23 cellular contexts compared by ENCODE assay signal in genomic region chr7:33201821-33202220, GRCh38.
"Had no signal": no experiment of that assay in that cellular context is flagged by ENCODE, and none has a peak within 500 bp of the region (broad histone marks: within the 10 kb centered on the region; RNA-seq: fewer than 3 reads in every experiment).

No MANE protein-coding gene starts in this region.

- H3K27me3 ChIP-seq: heart right ventricle, transverse colon had no signal

- H3K9ac ChIP-seq: parathyroid adenoma had no signal

- DNase-seq: effector CD4-positive, alpha-beta T cell; endodermal cell; erythroblast; heart right ventricle; hypothalamus; kidney glomerular epithelial cell; occipital lobe; psoas muscle; stimulated activated CD4-positive, alpha-beta T cell treated with anti-CD3 and anti-CD28 coated beads, Interleukin-2, amount 100 ng/mL, for 24 hours; stimulated activated CD4-positive, alpha-beta T cell treated with anti-CD3 and anti-CD28 coated beads, Interleukin-4, amount 100 ng/mL, for 4 hours; stimulated activated naive B cell treated with anti-CD40 and anti-IgM and Interleukin-4, amounts not matched to agents 10 μg/mL and 1 μg/mL and 100 μg/mL, for 72 hours; stimulated activated naive CD8-positive, alpha-beta T cell treated with anti-CD3 and anti-CD28 coated beads, Interleukin-15, amount 100 ng/mL, for 72 hours; substantia nigra; transverse colon had no signal

- H2AFZ ChIP-seq: parathyroid adenoma had no signal

- H3K4me3 ChIP-seq: coronary artery, heart right ventricle, psoas muscle, skin epidermis, thoracic aorta, transverse colon had no signal

- H3K27ac ChIP-seq: coronary artery, heart right ventricle, parathyroid adenoma, psoas muscle, skin epidermis, thoracic aorta, transverse colon had no signal

- H3K4me1 ChIP-seq: parathyroid adenoma, psoas muscle, transverse colon had no signal

- H3K9me3 ChIP-seq: heart right ventricle, psoas muscle, thoracic aorta, transverse colon had no signal

- FAIRE-seq: endothelial cell of umbilical vein, frontal cortex, islet of Langerhans had no signal

- ATAC-seq: heart right ventricle; left lobe of liver; psoas muscle; sciatic nerve; stimulated activated naive B cell treated with anti-CD40 and anti-IgM and Interleukin-4, amounts not matched to agents 10 μg/mL and 1 μg/mL and 100 μg/mL, for 72 hours; stimulated activated naive CD8-positive, alpha-beta T cell treated with anti-CD3 and anti-CD28 coated beads, Interleukin-15, amount 100 ng/mL, for 72 hours had no signal

- H3K36me3 ChIP-seq: heart right ventricle, thoracic aorta, transverse colon had no signal
